ENCODE assay signal across 1 cellular context in the genomic region with DNA sequence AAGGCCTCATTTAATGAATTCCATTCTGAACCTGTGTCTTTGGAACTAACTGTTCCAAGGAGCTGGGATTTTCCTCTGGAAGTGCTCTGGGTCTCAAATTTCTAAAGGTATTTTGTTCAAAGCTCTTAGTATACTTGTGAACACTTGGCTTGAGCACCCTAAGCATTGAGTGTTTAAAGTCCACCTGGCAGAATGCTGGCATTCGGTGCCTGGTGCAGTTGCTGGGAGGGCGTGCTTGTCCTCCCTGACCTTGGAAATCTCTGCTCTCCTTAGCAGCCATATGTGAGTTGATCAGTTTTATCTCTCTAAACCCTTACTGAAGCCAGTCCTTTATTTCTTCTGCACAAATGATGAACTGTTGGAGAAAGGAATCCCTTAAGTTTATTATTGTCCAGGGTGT.
TF ChIP-seq lines count a peak whose summit lies in the region.

No MANE protein-coding gene starts in this region.

TF ChIP-seq in GM23338, 12 proteins besides CTCF, POLR2A, EP300 and RAD21 (continued from another document):
- TF ChIP-seq, protein P1, sequence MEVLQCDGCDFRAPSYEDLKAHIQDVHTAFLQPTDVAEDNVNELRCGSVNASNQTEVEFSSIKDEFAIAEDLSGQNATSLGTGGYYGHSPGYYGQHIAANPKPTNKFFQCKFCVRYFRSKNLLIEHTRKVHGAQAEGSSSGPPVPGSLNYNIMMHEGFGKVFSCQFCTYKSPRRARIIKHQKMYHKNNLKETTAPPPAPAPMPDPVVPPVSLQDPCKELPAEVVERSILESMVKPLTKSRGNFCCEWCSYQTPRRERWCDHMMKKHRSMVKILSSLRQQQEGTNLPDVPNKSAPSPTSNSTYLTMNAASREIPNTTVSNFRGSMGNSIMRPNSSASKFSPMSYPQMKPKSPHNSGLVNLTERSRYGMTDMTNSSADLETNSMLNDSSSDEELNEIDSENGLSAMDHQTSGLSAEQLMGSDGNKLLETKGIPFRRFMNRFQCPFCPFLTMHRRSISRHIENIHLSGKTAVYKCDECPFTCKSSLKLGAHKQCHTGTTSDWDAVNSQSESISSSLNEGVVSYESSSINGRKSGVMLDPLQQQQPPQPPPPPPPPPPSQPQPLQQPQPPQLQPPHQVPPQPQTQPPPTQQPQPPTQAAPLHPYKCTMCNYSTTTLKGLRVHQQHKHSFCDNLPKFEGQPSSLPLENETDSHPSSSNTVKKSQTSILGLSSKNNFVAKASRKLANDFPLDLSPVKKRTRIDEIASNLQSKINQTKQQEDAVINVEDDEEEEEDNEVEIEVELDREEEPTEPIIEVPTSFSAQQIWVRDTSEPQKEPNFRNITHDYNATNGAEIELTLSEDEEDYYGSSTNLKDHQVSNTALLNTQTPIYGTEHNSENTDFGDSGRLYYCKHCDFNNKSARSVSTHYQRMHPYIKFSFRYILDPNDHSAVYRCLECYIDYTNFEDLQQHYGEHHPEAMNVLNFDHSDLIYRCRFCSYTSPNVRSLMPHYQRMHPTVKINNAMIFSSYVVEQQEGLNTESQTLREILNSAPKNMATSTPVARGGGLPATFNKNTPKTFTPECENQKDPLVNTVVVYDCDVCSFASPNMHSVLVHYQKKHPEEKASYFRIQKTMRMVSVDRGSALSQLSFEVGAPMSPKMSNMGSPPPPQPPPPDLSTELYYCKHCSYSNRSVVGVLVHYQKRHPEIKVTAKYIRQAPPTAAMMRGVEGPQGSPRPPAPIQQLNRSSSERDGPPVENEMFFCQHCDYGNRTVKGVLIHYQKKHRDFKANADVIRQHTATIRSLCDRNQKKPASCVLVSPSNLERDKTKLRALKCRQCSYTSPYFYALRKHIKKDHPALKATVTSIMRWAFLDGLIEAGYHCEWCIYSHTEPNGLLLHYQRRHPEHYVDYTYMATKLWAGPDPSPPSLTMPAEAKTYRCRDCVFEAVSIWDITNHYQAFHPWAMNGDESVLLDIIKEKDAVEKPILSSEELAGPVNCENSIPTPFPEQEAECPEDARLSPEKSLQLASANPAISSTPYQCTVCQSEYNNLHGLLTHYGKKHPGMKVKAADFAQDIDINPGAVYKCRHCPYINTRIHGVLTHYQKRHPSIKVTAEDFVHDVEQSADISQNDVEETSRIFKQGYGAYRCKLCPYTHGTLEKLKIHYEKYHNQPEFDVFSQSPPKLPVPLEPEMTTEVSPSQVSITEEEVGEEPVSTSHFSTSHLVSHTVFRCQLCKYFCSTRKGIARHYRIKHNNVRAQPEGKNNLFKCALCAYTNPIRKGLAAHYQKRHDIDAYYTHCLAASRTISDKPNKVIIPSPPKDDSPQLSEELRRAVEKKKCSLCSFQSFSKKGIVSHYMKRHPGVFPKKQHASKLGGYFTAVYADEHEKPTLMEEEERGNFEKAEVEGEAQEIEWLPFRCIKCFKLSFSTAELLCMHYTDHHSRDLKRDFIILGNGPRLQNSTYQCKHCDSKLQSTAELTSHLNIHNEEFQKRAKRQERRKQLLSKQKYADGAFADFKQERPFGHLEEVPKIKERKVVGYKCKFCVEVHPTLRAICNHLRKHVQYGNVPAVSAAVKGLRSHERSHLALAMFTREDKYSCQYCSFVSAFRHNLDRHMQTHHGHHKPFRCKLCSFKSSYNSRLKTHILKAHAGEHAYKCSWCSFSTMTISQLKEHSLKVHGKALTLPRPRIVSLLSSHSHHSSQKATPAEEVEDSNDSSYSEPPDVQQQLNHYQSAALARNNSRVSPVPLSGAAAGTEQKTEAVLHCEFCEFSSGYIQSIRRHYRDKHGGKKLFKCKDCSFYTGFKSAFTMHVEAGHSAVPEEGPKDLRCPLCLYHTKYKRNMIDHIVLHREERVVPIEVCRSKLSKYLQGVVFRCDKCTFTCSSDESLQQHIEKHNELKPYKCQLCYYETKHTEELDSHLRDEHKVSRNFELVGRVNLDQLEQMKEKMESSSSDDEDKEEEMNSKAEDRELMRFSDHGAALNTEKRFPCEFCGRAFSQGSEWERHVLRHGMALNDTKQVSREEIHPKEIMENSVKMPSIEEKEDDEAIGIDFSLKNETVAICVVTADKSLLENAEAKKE (CRISPR knock-in tag; IDR thresholded peaks at IDR 0.05) = no peak
- TF ChIP-seq, protein P2, sequence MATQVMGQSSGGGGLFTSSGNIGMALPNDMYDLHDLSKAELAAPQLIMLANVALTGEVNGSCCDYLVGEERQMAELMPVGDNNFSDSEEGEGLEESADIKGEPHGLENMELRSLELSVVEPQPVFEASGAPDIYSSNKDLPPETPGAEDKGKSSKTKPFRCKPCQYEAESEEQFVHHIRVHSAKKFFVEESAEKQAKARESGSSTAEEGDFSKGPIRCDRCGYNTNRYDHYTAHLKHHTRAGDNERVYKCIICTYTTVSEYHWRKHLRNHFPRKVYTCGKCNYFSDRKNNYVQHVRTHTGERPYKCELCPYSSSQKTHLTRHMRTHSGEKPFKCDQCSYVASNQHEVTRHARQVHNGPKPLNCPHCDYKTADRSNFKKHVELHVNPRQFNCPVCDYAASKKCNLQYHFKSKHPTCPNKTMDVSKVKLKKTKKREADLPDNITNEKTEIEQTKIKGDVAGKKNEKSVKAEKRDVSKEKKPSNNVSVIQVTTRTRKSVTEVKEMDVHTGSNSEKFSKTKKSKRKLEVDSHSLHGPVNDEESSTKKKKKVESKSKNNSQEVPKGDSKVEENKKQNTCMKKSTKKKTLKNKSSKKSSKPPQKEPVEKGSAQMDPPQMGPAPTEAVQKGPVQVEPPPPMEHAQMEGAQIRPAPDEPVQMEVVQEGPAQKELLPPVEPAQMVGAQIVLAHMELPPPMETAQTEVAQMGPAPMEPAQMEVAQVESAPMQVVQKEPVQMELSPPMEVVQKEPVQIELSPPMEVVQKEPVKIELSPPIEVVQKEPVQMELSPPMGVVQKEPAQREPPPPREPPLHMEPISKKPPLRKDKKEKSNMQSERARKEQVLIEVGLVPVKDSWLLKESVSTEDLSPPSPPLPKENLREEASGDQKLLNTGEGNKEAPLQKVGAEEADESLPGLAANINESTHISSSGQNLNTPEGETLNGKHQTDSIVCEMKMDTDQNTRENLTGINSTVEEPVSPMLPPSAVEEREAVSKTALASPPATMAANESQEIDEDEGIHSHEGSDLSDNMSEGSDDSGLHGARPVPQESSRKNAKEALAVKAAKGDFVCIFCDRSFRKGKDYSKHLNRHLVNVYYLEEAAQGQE (IDR thresholded peaks at IDR 0.05; ENCODE audit: unreplicated experiment) = no peak
